8 cellular contexts compared by ENCODE assay signal in genomic region chr1:8026153-8026975, GRCh38. TPM values are rescaled to one million over a fixed set of nuclear protein-coding genes. Genes with fewer than 3 reads are reported as not detected.
DNase-seq lines count a peak whose midpoint lies in the region; ATAC-seq and TF ChIP-seq lines count a peak whose summit lies in the region.

ERRFI1 (minus strand) TSS chr1:8026309; CDS start chr1:8015619, 10,690 bp downstream.

- TF ChIP-seq RAD21 in IMR-90 (IDR thresholded peaks at IDR 0.05; ENCODE audit: low read length) (peak; percentile 20; the same call in 1 of the 2 replicates), neural cell (conservative IDR thresholded peaks at IDR 0.05) (no peak)

- no peaks in the 10 kb centered on the region for H3K36me3 Mint-ChIP-seq in stimulated activated naive CD8-positive, alpha-beta T cell treated with anti-CD3 and anti-CD28 coated beads, Interleukin-15, Interleukin-2, amounts not matched to agents 100 ng/mL and 50 ng/mL, for 24 hours (ENCODE audit: low read depth)

- peak within 1 kb of the TSS; percentile 99 for H2BK15ac ChIP-seq in IMR-90 (ENCODE audit: low read depth, low read length)

- peaks cover 10% of the 10 kb centered on the region for H3K4me1 Mint-ChIP-seq in stimulated activated naive CD8-positive, alpha-beta T cell treated with anti-CD3 and anti-CD28 coated beads, Interleukin-15, Interleukin-2, amounts not matched to agents 100 ng/mL and 50 ng/mL, for 24 hours (ENCODE audit: low read depth)

- H3K36me3 ChIP-seq in IMR-90 (ENCODE audit: control insufficient read depth, insufficient read depth, low read length) = peaks cover 2% of the 10 kb centered on the region; the same call in 1 of the 2 replicates
- peaks cover 42% of the 10 kb centered on the region for H3K36me3 ChIP-seq in RWPE2 (ENCODE audit: low read depth)
- H3K36me3 ChIP-seq in neural cell (ENCODE audit: insufficient read depth, low read length) = no peaks in the 10 kb centered on the region

- H3K9me2 ChIP-seq in neural cell (ENCODE audit: insufficient read depth, low read length) = no peaks in the 10 kb centered on the region

- peak within 1 kb of the TSS; percentile 97 for H2BK20ac ChIP-seq in IMR-90 (ENCODE audit: low read depth, low read length)

- peaks cover 4 to 38% of the 10 kb centered on the region in 2 experiments; a peak in 2 of 4 replicates for H3K79me1 ChIP-seq in IMR-90 (ENCODE audit: low read depth in 1 of 2, low read length in 2 of 2)

- peak within 1 kb of the TSS; percentile 82 for H2AFZ ChIP-seq in IMR-90 (replicated peaks; ENCODE audit: low read length, poor library complexity)
- H2AFZ ChIP-seq in neural cell (ENCODE audit: low read depth, low read length) = peak within 1 kb of the TSS; percentile 96

- intact Hi-C loops in IMR-90 (cut with micrococcal nuclease) = loop anchor here (2.0 to 5.0 kb wide), 4 partner anchors 44 to 212 kb away; no protein-coding TSS in a partner anchor

- peak within 1 kb of the TSS; percentile 99 for H4K91ac ChIP-seq in IMR-90 (ENCODE audit: insufficient read depth, low read depth, low read length)

- H3K4me3 ChIP-seq in IMR-90 (ENCODE audit: insufficient read depth, low read depth, low read length) (peak within 1 kb of the TSS; percentile 66), RWPE2 (ENCODE audit: severe bottlenecking) (peak within 1 kb of the TSS; percentile 91), foreskin fibroblast (ENCODE audit: low read depth in 1 of 2, low read length in 2 of 2) (peak within 1 kb of the TSS; percentile 91), neural cell (ENCODE audit: low read length) (peak within 1 kb of the TSS; percentile 68)

- H2BK120ac ChIP-seq in IMR-90 (ENCODE audit: low read depth, low read length) = peak within 1 kb of the TSS; percentile 99

- H3K4me3 Mint-ChIP-seq in stimulated activated naive CD8-positive, alpha-beta T cell treated with anti-CD3 and anti-CD28 coated beads, Interleukin-15, Interleukin-2, amounts not matched to agents 100 ng/mL and 50 ng/mL, for 24 hours = peak within 1 kb of the TSS; percentile 88

- H4K5ac ChIP-seq in IMR-90 (ENCODE audit: low read depth, low read length) = peak within 1 kb of the TSS; percentile 100

- H3K79me2 ChIP-seq in neural cell (replicated peaks; ENCODE audit: insufficient read depth, low read length) = peaks cover 42% of the 10 kb centered on the region

- H3K9me1 ChIP-seq in IMR-90 (ENCODE audit: insufficient read depth, low read length) = peaks cover 11% of the 10 kb centered on the region

- peak within 1 kb of the TSS; percentile 100 for H2AK5ac ChIP-seq in IMR-90 (ENCODE audit: low read depth, low read length)

- H3K18ac ChIP-seq in IMR-90 (ENCODE audit: low read depth, low read length) = peak within 1 kb of the TSS; percentile 100

- peak within 1 kb of the TSS; percentile 100 for H3K4ac ChIP-seq in IMR-90 (ENCODE audit: low read depth, low read length)

- peaks cover 50% of the 10 kb centered on the region for H4K20me1 ChIP-seq in IMR-90 (ENCODE audit: insufficient read depth, low read length)
- peaks cover 3% of the 10 kb centered on the region for H4K20me1 ChIP-seq in neural cell (ENCODE audit: insufficient read depth)

- H3K9ac ChIP-seq in IMR-90 (ENCODE audit: low read depth, low read length) = peak within 1 kb of the TSS; percentile 97
- peak within 1 kb of the TSS; percentile 89 for H3K9ac ChIP-seq in neural cell (ENCODE audit: low read length)

- ATAC-seq in GM21423 (IDR thresholded peaks at IDR 0.05; ENCODE audit: unreplicated experiment) (peak; percentile 87), IMR-90 (ENCODE audit: low read depth) (peak; percentile 81), RWPE2 (ENCODE audit: low read depth) (peak; percentile 60)

- POLR2A ChIA-PET in IMR-90 (lab: Charles Lee; ENCODE audit: unreplicated experiment) = interaction anchor here (0.5 to 0.9 kb wide), 4 partner anchors 27 to 288 kb away, joined by 3 to 15 read pairs (median 6); no protein-coding TSS in a partner anchor

- H3K4me1 ChIP-seq in IMR-90 (ENCODE audit: control insufficient read depth, insufficient read depth, low read length) = peaks cover 15% of the 10 kb centered on the region
- H3K4me1 ChIP-seq in RWPE2 (ENCODE audit: insufficient read depth, poor library complexity, severe bottlenecking) = peaks cover 31% of the 10 kb centered on the region

- WGBS in IMR-90 (ENCODE audit: extremely low coverage in 2 of 2, insufficient read length in 1 of 2), 2 experiments = 5% methylated on average over 34 of the region's 98 CpGs; no CpG with 5 or more reads in 1 of the 2 experiments

- no peak for TF ChIP-seq CTCF in IMR-90 (conservative IDR thresholded peaks at IDR 0.05; ENCODE audit: low read depth, low read length)
- TF ChIP-seq CTCF in RWPE2 (IDR thresholded peaks at IDR 0.05; ENCODE audit: poor library complexity, severe bottlenecking) = no peak
- no peak for TF ChIP-seq CTCF in foreskin fibroblast (IDR thresholded peaks at IDR 0.05; ENCODE audit: low read depth, low read length)
- no peak for TF ChIP-seq CTCF in neural cell (IDR thresholded peaks at IDR 0.05; ENCODE audit: poor library complexity, severe bottlenecking)

- H3K27ac Mint-ChIP-seq in stimulated activated naive CD8-positive, alpha-beta T cell treated with anti-CD3 and anti-CD28 coated beads, Interleukin-15, Interleukin-2, amounts not matched to agents 100 ng/mL and 50 ng/mL, for 24 hours = peak within 1 kb of the TSS; percentile 74

- peak; percentile 100 for TF ChIP-seq POLR2A in IMR-90 (IDR thresholded peaks at IDR 0.05; ENCODE audit: low read depth, low read length)

- H3K4me2 ChIP-seq in IMR-90 (ENCODE audit: low read depth, low read length) = peak within 1 kb of the TSS; percentile 100
- peak within 1 kb of the TSS; percentile 76 for H3K4me2 ChIP-seq in neural cell (ENCODE audit: low read length)

- no TSS peak for BruUV-seq in IMR-90 (replicated peaks; lab: Mats Ljungman, UMichigan)

- peak; percentile 48 for TF ChIP-seq EP300 in neural cell (conservative IDR thresholded peaks at IDR 0.05; ENCODE audit: poor library complexity, severe bottlenecking)

- CTCF ChIA-PET in IMR-90 (lab: Yijun Ruan, JAX) = interaction anchor here (0.7 to 1.3 kb wide), 3 partner anchors 11 to 289 kb away, joined by 3 to 4 read pairs (median 3); no protein-coding TSS in a partner anchor

- H3K14ac ChIP-seq in IMR-90 (replicated peaks; ENCODE audit: low read depth, low read length) = peak within 1 kb of the TSS; percentile 99

- peak; percentile 61 for DNase-seq in COLO829 (ENCODE audit: low spot score)
- peak; percentile 93 for DNase-seq in IMR-90
- peak; percentile 87 for DNase-seq in RWPE2 (ENCODE audit: low spot score)
- peak; percentile 90 for DNase-seq in activated naive CD4-positive, alpha-beta T cell treated with Interleukin-2 at 50 U/mL for 16 hours
- peak; percentile 96 to 99 for DNase-seq in foreskin fibroblast

- H3K27me3 ChIP-seq in IMR-90 (ENCODE audit: control insufficient read depth, insufficient read depth, low read length) (no peaks in the 10 kb centered on the region), RWPE2 (ENCODE audit: insufficient read depth, poor library complexity, severe bottlenecking) (no peaks in the 10 kb centered on the region), neural cell (ENCODE audit: insufficient read depth, low read depth, low read length) (no peaks in the 10 kb centered on the region)

- H3K27ac ChIP-seq in IMR-90 (ENCODE audit: insufficient read depth, low read length) = peak within 1 kb of the TSS; percentile 95
- peak within 1 kb of the TSS; percentile 99 for H3K27ac ChIP-seq in RWPE2 (ENCODE audit: poor library complexity, severe bottlenecking)
- peak within 1 kb of the TSS; percentile 88 for H3K27ac ChIP-seq in neural cell (ENCODE audit: low read length)

- H3K56ac ChIP-seq in IMR-90 (ENCODE audit: extremely low read depth, insufficient read depth, low read length) = peak within 1 kb of the TSS; percentile 87

- peak within 1 kb of the TSS; percentile 99 for H2BK5ac ChIP-seq in IMR-90 (ENCODE audit: low read depth, low read length, poor library complexity, severe bottlenecking)

- peaks cover 45% of the 10 kb centered on the region for H3K27me3 Mint-ChIP-seq in stimulated activated naive CD8-positive, alpha-beta T cell treated with anti-CD3 and anti-CD28 coated beads, Interleukin-15, Interleukin-2, amounts not matched to agents 100 ng/mL and 50 ng/mL, for 24 hours

- in situ Hi-C loops in IMR-90 (cut with MboI; ENCODE audit: low sequenced_read_pairs) = no loop called here

- H3K9me3 ChIP-seq in IMR-90 (ENCODE audit: control insufficient read depth, insufficient read depth, low read length) (no peaks in the 10 kb centered on the region), RWPE2 (ENCODE audit: severe bottlenecking) (no peaks in the 10 kb centered on the region), neural cell (ENCODE audit: low read length) (no peaks in the 10 kb centered on the region)

- dilution Hi-C loops in IMR-90 (cut with HindIII; ENCODE audit: low sequenced_read_pairs, unreplicated experiment) = no loop called here

- no peaks in the 10 kb centered on the region for H3F3A ChIP-seq in neural cell (ENCODE audit: insufficient read depth, low read length, poor library complexity, severe bottlenecking)

- no peaks in the 10 kb centered on the region for H3K9me3 Mint-ChIP-seq in stimulated activated naive CD8-positive, alpha-beta T cell treated with anti-CD3 and anti-CD28 coated beads, Interleukin-15, Interleukin-2, amounts not matched to agents 100 ng/mL and 50 ng/mL, for 24 hours

- H3K23ac ChIP-seq in IMR-90 (ENCODE audit: low read depth, low read length) = peak within 1 kb of the TSS; percentile 100

- peak within 1 kb of the TSS; percentile 93 to 95 for H4K8ac ChIP-seq in IMR-90 (ENCODE audit: low read depth in 2 of 2, low read length in 2 of 2)

- H2AK9ac ChIP-seq in IMR-90 (replicated peaks; ENCODE audit: low read depth, low read length, poor library complexity) = peak within 1 kb of the TSS; percentile 98

TF ChIP-seq in IMR-90, 13 proteins besides CTCF, POLR2A, EP300 and RAD21 (continues in another document):
- no peak for TF ChIP-seq MXI1 (IDR thresholded peaks at IDR 0.05; ENCODE audit: borderline replicate concordance, low read depth, low read length)
- TF ChIP-seq CHD1 (IDR thresholded peaks at IDR 0.05; ENCODE audit: low read depth, low read length) = peak; percentile 16; the same call in 1 of the 2 replicates
- peak; percentile 63; the same call in 1 of the 2 replicates for TF ChIP-seq MAZ (IDR thresholded peaks at IDR 0.05; ENCODE audit: borderline replicate concordance, low read depth, low read length)

RNA-seq across cellular contexts. Expression of gene ERRFI1, which starts in this region (rescaled TPM):
- 101 and 106 TPM in 2 replicates for total RNA-seq in IMR-90 (2012; rRNA removed)
- 102 and 145 TPM in 2 replicates for polyA plus RNA-seq in IMR-90 (2012; rRNA removed)
- polyA plus RNA-seq in IMR-90 (2012; cell fraction: cytosol; rRNA removed) = 66.7 and 88.3 TPM in 2 replicates
- polyA plus RNA-seq in IMR-90 (2012; cell fraction: nucleus; rRNA removed; ENCODE audit: low replicate concordance) = 50.7 and 405 TPM in 2 replicates
- 72.5 and 72.9 TPM in 2 replicates for polyA plus RNA-seq in neural cell
- 53.9 and 54.0 TPM in 2 replicates for polyA minus RNA-seq in neural cell

Comparison
In these comparisons a context has a peak if more than half of its experiments do, and no peak if none do; other contexts are left out.
1. Peak in every context shown above with its lines: DNase-seq, ATAC-seq, H3K4me3 ChIP-seq and H3K27ac ChIP-seq.